In the genomic region with DNA sequence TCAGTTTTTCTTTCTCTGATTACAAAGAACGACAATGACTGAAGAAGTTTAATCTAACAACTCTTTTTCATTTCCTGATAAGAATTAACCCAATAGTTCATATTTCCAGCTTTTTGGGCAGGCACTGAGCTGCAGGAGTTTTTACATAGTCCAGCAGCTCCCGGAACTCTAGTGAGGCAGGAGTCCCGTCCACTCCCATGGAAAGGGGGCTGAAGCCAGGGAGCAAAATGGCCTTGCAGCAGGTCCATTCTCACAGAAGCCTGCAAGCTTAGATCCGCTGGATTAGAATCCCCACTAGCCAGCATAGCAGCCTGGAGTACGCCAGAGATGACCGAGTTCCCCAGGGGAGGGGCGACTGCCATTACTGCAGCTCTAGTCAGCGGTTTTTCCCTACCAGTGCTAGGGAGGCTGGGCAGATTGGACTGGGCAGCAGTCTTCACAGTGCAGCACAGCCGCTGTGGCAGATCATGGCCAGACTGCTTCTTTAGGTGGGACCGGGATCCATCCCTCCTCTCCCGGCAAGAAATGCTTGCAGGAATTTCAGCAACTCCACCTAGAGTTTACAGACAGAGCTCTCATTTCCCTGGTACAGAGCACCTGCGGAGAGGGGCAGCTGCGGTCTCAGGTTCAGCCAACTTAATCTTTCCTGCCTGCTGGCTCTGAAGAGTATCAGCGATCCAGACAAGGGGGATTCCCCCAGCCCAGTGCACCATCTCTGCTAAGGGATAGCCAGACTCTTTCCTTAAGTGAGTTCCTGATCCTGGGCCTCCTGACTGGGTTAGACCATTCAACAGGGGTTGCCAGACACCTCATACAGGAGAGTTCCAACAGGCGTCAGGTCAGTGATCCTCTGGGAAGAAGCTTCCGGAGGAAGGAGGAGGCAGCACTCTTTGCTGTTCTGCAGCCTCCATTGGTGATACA, we compare ENCODE assay signal across 1 cellular context.
A peak's percentile ranks its signal among the peaks of the same experiment; 100 is the strongest.
TF ChIP-seq lines count a peak whose summit lies in the region.

No MANE protein-coding gene starts in this region.

TF ChIP-seq in HepG2, 621 proteins besides CTCF, POLR2A, EP300 and RAD21 (continued from another document and continues in another):
- TF ChIP-seq, protein P1, sequence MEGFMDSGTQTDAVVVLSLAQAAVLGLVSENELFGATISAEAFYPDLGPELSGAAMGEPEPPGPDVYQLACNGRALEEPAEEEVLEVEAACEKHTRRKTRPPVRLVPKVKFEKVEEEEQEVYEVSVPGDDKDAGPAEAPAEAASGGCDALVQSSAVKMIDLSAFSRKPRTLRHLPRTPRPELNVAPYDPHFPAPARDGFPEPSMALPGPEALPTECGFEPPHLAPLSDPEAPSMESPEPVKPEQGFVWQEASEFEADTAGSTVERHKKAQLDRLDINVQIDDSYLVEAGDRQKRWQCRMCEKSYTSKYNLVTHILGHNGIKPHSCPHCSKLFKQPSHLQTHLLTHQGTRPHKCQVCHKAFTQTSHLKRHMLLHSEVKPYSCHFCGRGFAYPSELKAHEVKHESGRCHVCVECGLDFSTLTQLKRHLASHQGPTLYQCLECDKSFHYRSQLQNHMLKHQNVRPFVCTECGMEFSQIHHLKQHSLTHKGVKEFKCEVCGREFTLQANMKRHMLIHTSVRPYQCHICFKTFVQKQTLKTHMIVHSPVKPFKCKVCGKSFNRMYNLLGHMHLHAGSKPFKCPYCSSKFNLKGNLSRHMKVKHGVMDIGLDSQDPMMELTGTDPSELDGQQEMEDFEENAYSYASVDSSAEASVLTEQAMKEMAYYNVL (CRISPR knock-in tag; IDR thresholded peaks at IDR 0.05; ENCODE audit: borderline replicate concordance), result 0 out of 2 replicates have a peak, but pooled peaks have one; percentile 14
- TF ChIP-seq, protein P2, sequence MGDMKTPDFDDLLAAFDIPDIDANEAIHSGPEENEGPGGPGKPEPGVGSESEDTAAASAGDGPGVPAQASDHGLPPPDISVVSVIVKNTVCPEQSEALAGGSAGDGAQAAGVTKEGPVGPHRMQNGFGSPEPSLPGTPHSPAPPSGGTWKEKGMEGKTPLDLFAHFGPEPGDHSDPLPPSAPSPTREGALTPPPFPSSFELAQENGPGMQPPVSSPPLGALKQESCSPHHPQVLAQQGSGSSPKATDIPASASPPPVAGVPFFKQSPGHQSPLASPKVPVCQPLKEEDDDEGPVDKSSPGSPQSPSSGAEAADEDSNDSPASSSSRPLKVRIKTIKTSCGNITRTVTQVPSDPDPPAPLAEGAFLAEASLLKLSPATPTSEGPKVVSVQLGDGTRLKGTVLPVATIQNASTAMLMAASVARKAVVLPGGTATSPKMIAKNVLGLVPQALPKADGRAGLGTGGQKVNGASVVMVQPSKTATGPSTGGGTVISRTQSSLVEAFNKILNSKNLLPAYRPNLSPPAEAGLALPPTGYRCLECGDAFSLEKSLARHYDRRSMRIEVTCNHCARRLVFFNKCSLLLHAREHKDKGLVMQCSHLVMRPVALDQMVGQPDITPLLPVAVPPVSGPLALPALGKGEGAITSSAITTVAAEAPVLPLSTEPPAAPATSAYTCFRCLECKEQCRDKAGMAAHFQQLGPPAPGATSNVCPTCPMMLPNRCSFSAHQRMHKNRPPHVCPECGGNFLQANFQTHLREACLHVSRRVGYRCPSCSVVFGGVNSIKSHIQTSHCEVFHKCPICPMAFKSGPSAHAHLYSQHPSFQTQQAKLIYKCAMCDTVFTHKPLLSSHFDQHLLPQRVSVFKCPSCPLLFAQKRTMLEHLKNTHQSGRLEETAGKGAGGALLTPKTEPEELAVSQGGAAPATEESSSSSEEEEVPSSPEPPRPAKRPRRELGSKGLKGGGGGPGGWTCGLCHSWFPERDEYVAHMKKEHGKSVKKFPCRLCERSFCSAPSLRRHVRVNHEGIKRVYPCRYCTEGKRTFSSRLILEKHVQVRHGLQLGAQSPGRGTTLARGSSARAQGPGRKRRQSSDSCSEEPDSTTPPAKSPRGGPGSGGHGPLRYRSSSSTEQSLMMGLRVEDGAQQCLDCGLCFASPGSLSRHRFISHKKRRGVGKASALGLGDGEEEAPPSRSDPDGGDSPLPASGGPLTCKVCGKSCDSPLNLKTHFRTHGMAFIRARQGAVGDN (CRISPR knock-in tag; IDR thresholded peaks at IDR 0.05), result peak; percentile 69
- TF ChIP-seq, protein P3, sequence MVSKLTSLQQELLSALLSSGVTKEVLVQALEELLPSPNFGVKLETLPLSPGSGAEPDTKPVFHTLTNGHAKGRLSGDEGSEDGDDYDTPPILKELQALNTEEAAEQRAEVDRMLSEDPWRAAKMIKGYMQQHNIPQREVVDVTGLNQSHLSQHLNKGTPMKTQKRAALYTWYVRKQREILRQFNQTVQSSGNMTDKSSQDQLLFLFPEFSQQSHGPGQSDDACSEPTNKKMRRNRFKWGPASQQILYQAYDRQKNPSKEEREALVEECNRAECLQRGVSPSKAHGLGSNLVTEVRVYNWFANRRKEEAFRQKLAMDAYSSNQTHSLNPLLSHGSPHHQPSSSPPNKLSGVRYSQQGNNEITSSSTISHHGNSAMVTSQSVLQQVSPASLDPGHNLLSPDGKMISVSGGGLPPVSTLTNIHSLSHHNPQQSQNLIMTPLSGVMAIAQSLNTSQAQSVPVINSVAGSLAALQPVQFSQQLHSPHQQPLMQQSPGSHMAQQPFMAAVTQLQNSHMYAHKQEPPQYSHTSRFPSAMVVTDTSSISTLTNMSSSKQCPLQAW (CRISPR knock-in tag; IDR thresholded peaks at IDR 0.05), result 0 out of 2 replicates have a peak, but pooled peaks have one; percentile 13
- 0 out of 2 replicates have a peak, but pooled peaks have one; percentile 28 for TF ChIP-seq PHF21A (CRISPR knock-in tag; IDR thresholded peaks at IDR 0.05)
- 0 out of 2 replicates have a peak, but pooled peaks have one; percentile 27 for TF ChIP-seq ZBTB7A (CRISPR knock-in tag; IDR thresholded peaks at IDR 0.05)
- TF ChIP-seq MAFF (IDR thresholded peaks at IDR 0.05; ENCODE audit: low read depth, low read length), result peak; percentile 49; the same call in 1 of the 2 replicates
- no peak for TF ChIP-seq ARID2 (CRISPR knock-in tag; IDR thresholded peaks at IDR 0.05; ENCODE audit: borderline replicate concordance)
- TF ChIP-seq MXI1 (IDR thresholded peaks at IDR 0.05; ENCODE audit: borderline replicate concordance, low read depth, low read length), result peak; percentile 21; the same call in 1 of the 3 replicates
- TF ChIP-seq, protein P4, sequence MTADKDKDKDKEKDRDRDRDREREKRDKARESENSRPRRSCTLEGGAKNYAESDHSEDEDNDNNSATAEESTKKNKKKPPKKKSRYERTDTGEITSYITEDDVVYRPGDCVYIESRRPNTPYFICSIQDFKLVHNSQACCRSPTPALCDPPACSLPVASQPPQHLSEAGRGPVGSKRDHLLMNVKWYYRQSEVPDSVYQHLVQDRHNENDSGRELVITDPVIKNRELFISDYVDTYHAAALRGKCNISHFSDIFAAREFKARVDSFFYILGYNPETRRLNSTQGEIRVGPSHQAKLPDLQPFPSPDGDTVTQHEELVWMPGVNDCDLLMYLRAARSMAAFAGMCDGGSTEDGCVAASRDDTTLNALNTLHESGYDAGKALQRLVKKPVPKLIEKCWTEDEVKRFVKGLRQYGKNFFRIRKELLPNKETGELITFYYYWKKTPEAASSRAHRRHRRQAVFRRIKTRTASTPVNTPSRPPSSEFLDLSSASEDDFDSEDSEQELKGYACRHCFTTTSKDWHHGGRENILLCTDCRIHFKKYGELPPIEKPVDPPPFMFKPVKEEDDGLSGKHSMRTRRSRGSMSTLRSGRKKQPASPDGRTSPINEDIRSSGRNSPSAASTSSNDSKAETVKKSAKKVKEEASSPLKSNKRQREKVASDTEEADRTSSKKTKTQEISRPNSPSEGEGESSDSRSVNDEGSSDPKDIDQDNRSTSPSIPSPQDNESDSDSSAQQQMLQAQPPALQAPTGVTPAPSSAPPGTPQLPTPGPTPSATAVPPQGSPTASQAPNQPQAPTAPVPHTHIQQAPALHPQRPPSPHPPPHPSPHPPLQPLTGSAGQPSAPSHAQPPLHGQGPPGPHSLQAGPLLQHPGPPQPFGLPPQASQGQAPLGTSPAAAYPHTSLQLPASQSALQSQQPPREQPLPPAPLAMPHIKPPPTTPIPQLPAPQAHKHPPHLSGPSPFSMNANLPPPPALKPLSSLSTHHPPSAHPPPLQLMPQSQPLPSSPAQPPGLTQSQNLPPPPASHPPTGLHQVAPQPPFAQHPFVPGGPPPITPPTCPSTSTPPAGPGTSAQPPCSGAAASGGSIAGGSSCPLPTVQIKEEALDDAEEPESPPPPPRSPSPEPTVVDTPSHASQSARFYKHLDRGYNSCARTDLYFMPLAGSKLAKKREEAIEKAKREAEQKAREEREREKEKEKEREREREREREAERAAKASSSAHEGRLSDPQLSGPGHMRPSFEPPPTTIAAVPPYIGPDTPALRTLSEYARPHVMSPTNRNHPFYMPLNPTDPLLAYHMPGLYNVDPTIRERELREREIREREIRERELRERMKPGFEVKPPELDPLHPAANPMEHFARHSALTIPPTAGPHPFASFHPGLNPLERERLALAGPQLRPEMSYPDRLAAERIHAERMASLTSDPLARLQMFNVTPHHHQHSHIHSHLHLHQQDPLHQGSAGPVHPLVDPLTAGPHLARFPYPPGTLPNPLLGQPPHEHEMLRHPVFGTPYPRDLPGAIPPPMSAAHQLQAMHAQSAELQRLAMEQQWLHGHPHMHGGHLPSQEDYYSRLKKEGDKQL (CRISPR knock-in tag; IDR thresholded peaks at IDR 0.05; ENCODE audit: low read depth), result no peak
- TF ChIP-seq MED13 (CRISPR knock-in tag; IDR thresholded peaks at IDR 0.05), result no peak
- TF ChIP-seq, protein P5, sequence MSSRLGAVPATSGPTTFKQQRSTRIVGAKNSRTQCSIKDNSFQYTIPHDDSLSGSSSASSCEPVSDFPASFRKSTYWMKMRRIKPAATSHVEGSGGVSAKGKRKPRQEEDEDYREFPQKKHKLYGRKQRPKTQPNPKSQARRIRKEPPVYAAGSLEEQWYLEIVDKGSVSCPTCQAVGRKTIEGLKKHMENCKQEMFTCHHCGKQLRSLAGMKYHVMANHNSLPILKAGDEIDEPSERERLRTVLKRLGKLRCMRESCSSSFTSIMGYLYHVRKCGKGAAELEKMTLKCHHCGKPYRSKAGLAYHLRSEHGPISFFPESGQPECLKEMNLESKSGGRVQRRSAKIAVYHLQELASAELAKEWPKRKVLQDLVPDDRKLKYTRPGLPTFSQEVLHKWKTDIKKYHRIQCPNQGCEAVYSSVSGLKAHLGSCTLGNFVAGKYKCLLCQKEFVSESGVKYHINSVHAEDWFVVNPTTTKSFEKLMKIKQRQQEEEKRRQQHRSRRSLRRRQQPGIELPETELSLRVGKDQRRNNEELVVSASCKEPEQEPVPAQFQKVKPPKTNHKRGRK (CRISPR knock-in tag; IDR thresholded peaks at IDR 0.05), result no peak
- TF ChIP-seq ETV5 (CRISPR knock-in tag; IDR thresholded peaks at IDR 0.05; ENCODE audit: borderline replicate concordance), result peak; percentile 85
- TF ChIP-seq JUN (CRISPR knock-in tag; IDR thresholded peaks at IDR 0.05), result no peak
- TF ChIP-seq HOXA9 (CRISPR knock-in tag; IDR thresholded peaks at IDR 0.05; ENCODE audit: borderline replicate concordance), result peak; percentile 29; the same call in 1 of the 2 replicates
- 0 out of 2 replicates have a peak, but pooled peaks have one; percentile 26 for TF ChIP-seq TBX2 (CRISPR knock-in tag; IDR thresholded peaks at IDR 0.05; ENCODE audit: borderline replicate concordance)
- TF ChIP-seq ZNF83 (CRISPR knock-in tag; IDR thresholded peaks at IDR 0.05; ENCODE audit: borderline replicate concordance), result 0 out of 2 replicates have a peak, but pooled peaks have one; percentile 44
- TF ChIP-seq ZNF788 (CRISPR knock-in tag; IDR thresholded peaks at IDR 0.05; ENCODE audit: borderline replicate concordance), result peak; percentile 43; the same call in 1 of the 2 replicates
- TF ChIP-seq BHLHE40 (IDR thresholded peaks at IDR 0.05; ENCODE audit: low read length), result 0 out of 2 replicates have a peak, but pooled peaks have one; percentile 6
- peak; percentile 16; the same call in 1 of the 2 replicates for TF ChIP-seq KDM4B (CRISPR knock-in tag; IDR thresholded peaks at IDR 0.05)
- TF ChIP-seq SIX1 (CRISPR knock-in tag; IDR thresholded peaks at IDR 0.05; ENCODE audit: borderline replicate concordance), result no peak; the same call in 1 of the 2 replicates
- TF ChIP-seq, protein P6, sequence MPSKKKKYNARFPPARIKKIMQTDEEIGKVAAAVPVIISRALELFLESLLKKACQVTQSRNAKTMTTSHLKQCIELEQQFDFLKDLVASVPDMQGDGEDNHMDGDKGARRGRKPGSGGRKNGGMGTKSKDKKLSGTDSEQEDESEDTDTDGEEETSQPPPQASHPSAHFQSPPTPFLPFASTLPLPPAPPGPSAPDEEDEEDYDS (CRISPR knock-in tag; IDR thresholded peaks at IDR 0.05), result no peak
- TF ChIP-seq ZBTB21 (CRISPR knock-in tag; IDR thresholded peaks at IDR 0.05), result no peak
- TF ChIP-seq ZNF720 (CRISPR knock-in tag; IDR thresholded peaks at IDR 0.05), result no peak
- no peak for TF ChIP-seq CEBPB (IDR thresholded peaks at IDR 0.05; ENCODE audit: borderline replicate concordance, low read depth, low read length)
- TF ChIP-seq, protein P7, sequence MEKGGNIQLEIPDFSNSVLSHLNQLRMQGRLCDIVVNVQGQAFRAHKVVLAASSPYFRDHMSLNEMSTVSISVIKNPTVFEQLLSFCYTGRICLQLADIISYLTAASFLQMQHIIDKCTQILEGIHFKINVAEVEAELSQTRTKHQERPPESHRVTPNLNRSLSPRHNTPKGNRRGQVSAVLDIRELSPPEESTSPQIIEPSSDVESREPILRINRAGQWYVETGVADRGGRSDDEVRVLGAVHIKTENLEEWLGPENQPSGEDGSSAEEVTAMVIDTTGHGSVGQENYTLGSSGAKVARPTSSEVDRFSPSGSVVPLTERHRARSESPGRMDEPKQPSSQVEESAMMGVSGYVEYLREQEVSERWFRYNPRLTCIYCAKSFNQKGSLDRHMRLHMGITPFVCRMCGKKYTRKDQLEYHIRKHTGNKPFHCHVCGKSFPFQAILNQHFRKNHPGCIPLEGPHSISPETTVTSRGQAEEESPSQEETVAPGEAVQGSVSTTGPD (CRISPR knock-in tag; IDR thresholded peaks at IDR 0.05), result no peak
- TF ChIP-seq ZNF614 (CRISPR knock-in tag; IDR thresholded peaks at IDR 0.05; ENCODE audit: borderline replicate concordance), result no peak
- TF ChIP-seq, protein P8, sequence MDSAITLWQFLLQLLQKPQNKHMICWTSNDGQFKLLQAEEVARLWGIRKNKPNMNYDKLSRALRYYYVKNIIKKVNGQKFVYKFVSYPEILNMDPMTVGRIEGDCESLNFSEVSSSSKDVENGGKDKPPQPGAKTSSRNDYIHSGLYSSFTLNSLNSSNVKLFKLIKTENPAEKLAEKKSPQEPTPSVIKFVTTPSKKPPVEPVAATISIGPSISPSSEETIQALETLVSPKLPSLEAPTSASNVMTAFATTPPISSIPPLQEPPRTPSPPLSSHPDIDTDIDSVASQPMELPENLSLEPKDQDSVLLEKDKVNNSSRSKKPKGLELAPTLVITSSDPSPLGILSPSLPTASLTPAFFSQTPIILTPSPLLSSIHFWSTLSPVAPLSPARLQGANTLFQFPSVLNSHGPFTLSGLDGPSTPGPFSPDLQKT (CRISPR knock-in tag; IDR thresholded peaks at IDR 0.05; ENCODE audit: borderline replicate concordance), result no peak
